Comparison of ENCODE assay signal across 17 cellular contexts in genomic region chr20:48705208-48706115, GRCh38.
DNase-seq lines count a peak whose midpoint lies in the region; ATAC-seq and TF ChIP-seq lines count a peak whose summit lies in the region.
"Had no signal": no experiment of that assay in that cellular context is flagged by ENCODE, and none has a peak within 500 bp of the region (broad histone marks: within the 10 kb centered on the region; RNA-seq: fewer than 3 reads in every experiment).

No MANE protein-coding gene starts in this region.

- no peak for TF ChIP-seq CTCF in fibroblast of villous mesenchyme (IDR thresholded peaks at IDR 0.05; ENCODE audit: insufficient read depth, low read depth, low read length)
- TF ChIP-seq CTCF in thoracic aorta (IDR thresholded peaks at IDR 0.05): no peak

- peak overlapping the region; percentile 78 to 90 for H3K27ac ChIP-seq in thoracic aorta
- H3K27ac ChIP-seq: GM23248 had no signal

- no peaks in the 10 kb centered on the region for H3K9me3 Mint-ChIP-seq in activated naive CD8-positive, alpha-beta T cell treated with anti-CD3 and anti-CD28 coated beads for 36 hours
- H3K9me3 Mint-ChIP-seq: dendritic cell treated with granulocyte-macrophage colony-stimulating factor and Interleukin-4, amounts not matched to agents 40 ng/mL and 50 ng/mL, for 4 days had no signal

- H3K36me3 Mint-ChIP-seq in activated naive CD8-positive, alpha-beta T cell treated with anti-CD3 and anti-CD28 coated beads for 36 hours: peaks cover 46% of the 10 kb centered on the region

- intact Hi-C loops in Right ventricle myocardium inferior (cut with DNase I): no loop called here
- intact Hi-C loops in Right ventricle myocardium superior (cut with DNase I): no loop called here

- H3K4me3 Mint-ChIP-seq in activated naive CD8-positive, alpha-beta T cell treated with anti-CD3 and anti-CD28 coated beads for 36 hours: no peak overlapping the region
- H3K4me3 Mint-ChIP-seq: B cell; dendritic cell treated with granulocyte-macrophage colony-stimulating factor and Interleukin-4, amounts not matched to agents 40 ng/mL and 50 ng/mL, for 4 days had no signal

- no peaks in the 10 kb centered on the region for H3K27me3 Mint-ChIP-seq in activated naive CD8-positive, alpha-beta T cell treated with anti-CD3 and anti-CD28 coated beads for 36 hours
- H3K27me3 Mint-ChIP-seq: B cell; dendritic cell treated with granulocyte-macrophage colony-stimulating factor and Interleukin-4, amounts not matched to agents 40 ng/mL and 50 ng/mL, for 4 days had no signal

- DNase-seq in Right ventricle myocardium inferior (ENCODE audit: missing footprints): no peak
- DNase-seq in Right ventricle myocardium superior: no peak
- no peak for DNase-seq in activated naive CD8-positive, alpha-beta T cell treated with anti-CD3 and anti-CD28 coated beads for 36 hours
- peak; percentile 55 for DNase-seq in fibroblast of villous mesenchyme (ENCODE audit: low read depth)
- no peak for DNase-seq in thoracic aorta (ENCODE audit: low spot score)
- DNase-seq in G401 (ENCODE audit: low spot score): no peak
- no peak for DNase-seq in NCI-H345 treated with DMSO at 0.1 percent for 48 hours (lab: John Stamatoyannopoulos, UW; ENCODE audit: unreplicated experiment)
- DNase-seq: activated CD8-positive, alpha-beta memory T cell treated with anti-CD3 and anti-CD28 coated beads for 24 hours; islet precursor cell; MM.1S; mucosa of descending colon; NCI-H2227 treated with DMSO at 0.1 percent for 48 hours had no signal

- H3K9me3 ChIP-seq in thoracic aorta: no peaks in the 10 kb centered on the region
- H3K9me3 ChIP-seq: gastroesophageal sphincter, mucosa of descending colon had no signal

- ATAC-seq in Right ventricle myocardium inferior (peak; percentile 5), Right ventricle myocardium superior (ENCODE audit: poor library complexity) (no peak), thoracic aorta (ENCODE audit: insufficient number of reproducible peaks, low FRiP score, low read depth) (no peak), HG03521 (IDR thresholded peaks at IDR 0.05; ENCODE audit: unreplicated experiment) (no peak)
- ATAC-seq: mucosa of descending colon had no signal

- no peaks in the 10 kb centered on the region for H3K27me3 ChIP-seq in thoracic aorta (replicated peaks; ENCODE audit: insufficient read depth)
- H3K27me3 ChIP-seq: gastroesophageal sphincter had no signal

- H3K4me3 ChIP-seq in fibroblast of villous mesenchyme (ENCODE audit: low read depth, low read length) (no peak overlapping the region), thoracic aorta (no peak overlapping the region)
- H3K4me3 ChIP-seq: gastroesophageal sphincter, GM23248, mucosa of descending colon had no signal

- H3K36me3 ChIP-seq in thoracic aorta: peaks cover 2% of the 10 kb centered on the region

- H3K27ac Mint-ChIP-seq in activated naive CD8-positive, alpha-beta T cell treated with anti-CD3 and anti-CD28 coated beads for 36 hours: peak overlapping the region; percentile 36
- H3K27ac Mint-ChIP-seq: B cell; dendritic cell treated with granulocyte-macrophage colony-stimulating factor and Interleukin-4, amounts not matched to agents 40 ng/mL and 50 ng/mL, for 4 days had no signal

- H3K4me1 Mint-ChIP-seq in activated naive CD8-positive, alpha-beta T cell treated with anti-CD3 and anti-CD28 coated beads for 36 hours: peaks cover 40% of the 10 kb centered on the region

- in situ Hi-C loops in G401 (cut with HindIII; ENCODE audit: low sequenced_read_pairs): no loop called here

- peaks cover 56 to 92% of the 10 kb centered on the region in 2 donors for H3K4me1 ChIP-seq in thoracic aorta (ENCODE audit: control insufficient read depth in 1 of 2, low read depth in 2 of 2)
